18 cellular contexts compared by ENCODE assay signal in the genomic region with DNA sequence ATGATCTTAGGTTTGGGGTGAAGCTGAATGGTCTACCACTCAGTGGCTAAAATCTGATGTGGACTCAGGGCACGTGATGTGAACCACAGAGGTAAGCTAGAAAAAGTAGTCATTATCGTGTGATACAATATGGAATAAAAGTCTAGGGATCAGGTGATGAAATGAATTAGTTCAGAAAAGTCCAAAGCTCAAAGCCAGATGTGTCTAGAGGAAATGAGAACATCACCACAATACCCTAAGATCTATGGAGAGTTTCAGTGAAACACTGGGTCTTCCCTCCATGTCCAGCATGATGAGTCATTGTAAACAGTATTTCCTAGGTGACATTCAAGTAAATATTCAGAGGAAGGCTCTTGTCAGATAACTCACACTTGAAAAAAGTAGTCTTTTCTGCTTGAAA.
A peak's percentile ranks its signal among the peaks of the same experiment; 100 is the strongest.
DNase-seq lines count a peak whose midpoint lies in the region; ATAC-seq and TF ChIP-seq lines count a peak whose summit lies in the region.
"Had no signal": no experiment of that assay in that cellular context is flagged by ENCODE, and none has a peak within 500 bp of the region (broad histone marks: within the 10 kb centered on the region; RNA-seq: fewer than 3 reads in every experiment).

No MANE protein-coding gene starts in this region.

- no peaks in the 10 kb centered on the region for H3K9me3 Mint-ChIP-seq in activated T-helper 2 cell treated with anti-CD3 and anti-CD28 coated beads, Interferon-gamma antibody, Interleukin-2, Interleukin-4, amounts not matched to agents 10 μg/mL and 5 μg/mL and 100 μg/mL, durations not matched to agents 14 hours and 24 hours and 36 hours
- peaks cover 5% of the 10 kb centered on the region for H3K9me3 Mint-ChIP-seq in osteocyte (ENCODE audit: unreplicated experiment)
- H3K9me3 Mint-ChIP-seq: activated CD4-positive, alpha-beta memory T cell treated with anti-CD3 and anti-CD28 coated beads for 36 hours; IgD-negative memory B cell; nephron had no signal

- H3K4me1 Mint-ChIP-seq in activated T-helper 2 cell treated with anti-CD3 and anti-CD28 coated beads, Interferon-gamma antibody, Interleukin-2, Interleukin-4, amounts not matched to agents 10 μg/mL and 5 μg/mL and 100 μg/mL, durations not matched to agents 14 hours and 24 hours and 36 hours (ENCODE audit: low read depth), result no peaks in the 10 kb centered on the region
- peaks cover 11% of the 10 kb centered on the region for H3K4me1 Mint-ChIP-seq in osteocyte (ENCODE audit: unreplicated experiment)
- no peaks in the 10 kb centered on the region for H3K4me1 Mint-ChIP-seq in T-helper 17 cell

- intact Hi-C loops in activated T-helper 2 cell treated with anti-CD3 and anti-CD28 coated beads, Interferon-gamma antibody, Interleukin-2, Interleukin-4, amounts not matched to agents 10 μg/mL and 5 μg/mL and 100 μg/mL, durations not matched to agents 14 hours and 24 hours and 36 hours (cut with micrococcal nuclease), result no loop called here

- no peaks in the 10 kb centered on the region for H3K36me3 Mint-ChIP-seq in activated T-helper 2 cell treated with anti-CD3 and anti-CD28 coated beads, Interferon-gamma antibody, Interleukin-2, Interleukin-4, amounts not matched to agents 10 μg/mL and 5 μg/mL and 100 μg/mL, durations not matched to agents 14 hours and 24 hours and 36 hours (ENCODE audit: low read depth)
- H3K36me3 Mint-ChIP-seq in osteocyte (ENCODE audit: unreplicated experiment) (no peaks in the 10 kb centered on the region), T-helper 17 cell (ENCODE audit: low read depth) (no peaks in the 10 kb centered on the region)
- H3K36me3 Mint-ChIP-seq: activated CD4-positive, alpha-beta memory T cell treated with anti-CD3 and anti-CD28 coated beads for 36 hours; IgD-negative memory B cell had no signal

- H3K27ac Mint-ChIP-seq in activated T-helper 2 cell treated with anti-CD3 and anti-CD28 coated beads, Interferon-gamma antibody, Interleukin-2, Interleukin-4, amounts not matched to agents 10 μg/mL and 5 μg/mL and 100 μg/mL, durations not matched to agents 14 hours and 24 hours and 36 hours, result no peak overlapping the region
- H3K27ac Mint-ChIP-seq in osteocyte (ENCODE audit: unreplicated experiment) (no peak overlapping the region), T-helper 17 cell (no peak overlapping the region)
- H3K27ac Mint-ChIP-seq: activated CD4-positive, alpha-beta memory T cell treated with anti-CD3 and anti-CD28 coated beads for 36 hours; nephron had no signal

- TF ChIP-seq CTCF in cardiac fibroblast (IDR thresholded peaks at IDR 0.05; ENCODE audit: low read depth, low read length), result no peak
- no peak for TF ChIP-seq CTCF in osteocyte (IDR thresholded peaks at IDR 0.05)

- no peak overlapping the region for H3K4me3 ChIP-seq in cardiac fibroblast (replicated peaks in 1 of 2; ENCODE audit: low read depth in 2 of 2, low read length in 2 of 2)
- H3K4me3 ChIP-seq: GM12878, suprapubic skin had no signal

- DNase-seq in LHCN-M2 (ENCODE audit: low read depth) (peak; percentile 61), cardiac fibroblast (ENCODE audit: low read depth in 2 of 2) (peak; percentile 55 to 80), non-pigmented ciliary epithelial cell (ENCODE audit: low read depth) (peak; percentile 31), D341Med (ENCODE audit: low spot score) (no peak), osteocyte (ENCODE audit: extremely low spot score, unreplicated experiment) (no peak), T-helper 17 cell (no peak)
- DNase-seq in activated T-helper 2 cell treated with anti-CD3 and anti-CD28 coated beads, Interferon-gamma antibody, Interleukin-2, Interleukin-4, amounts not matched to agents 10 μg/mL and 5 μg/mL and 100 μg/mL, durations not matched to agents 14 hours and 24 hours and 36 hours (ENCODE audit: low spot score), result no peak
- DNase-seq: activated CD4-positive, alpha-beta memory T cell treated with anti-CD3 and anti-CD28 coated beads for 36 hours; amniotic stem cell; C1 segment of cervical spinal cord; NCI-H1105 treated with DMSO at 0.1 percent for 48 hours; SIG-M5; stimulated activated CD4-positive, alpha-beta T cell treated with anti-CD3 and anti-CD28 coated beads, Interleukin-1b, Interleukin-23, amount 100 ng/mL, for 48 hours had no signal

- H3K27me3 Mint-ChIP-seq in activated T-helper 2 cell treated with anti-CD3 and anti-CD28 coated beads, Interferon-gamma antibody, Interleukin-2, Interleukin-4, amounts not matched to agents 10 μg/mL and 5 μg/mL and 100 μg/mL, durations not matched to agents 14 hours and 24 hours and 36 hours (ENCODE audit: low read depth), result no peaks in the 10 kb centered on the region
- H3K27me3 Mint-ChIP-seq in osteocyte (ENCODE audit: unreplicated experiment) (no peaks in the 10 kb centered on the region), T-helper 17 cell (no peaks in the 10 kb centered on the region)
- H3K27me3 Mint-ChIP-seq: activated CD4-positive, alpha-beta memory T cell treated with anti-CD3 and anti-CD28 coated beads for 36 hours had no signal

- no peaks in the 10 kb centered on the region for H3K9me3 ChIP-seq in T-helper 17 cell (ENCODE audit: control insufficient read depth, low read length, poor library complexity, severe bottlenecking)
- H3K9me3 ChIP-seq: suprapubic skin had no signal

- H3K4me3 Mint-ChIP-seq in activated T-helper 2 cell treated with anti-CD3 and anti-CD28 coated beads, Interferon-gamma antibody, Interleukin-2, Interleukin-4, amounts not matched to agents 10 μg/mL and 5 μg/mL and 100 μg/mL, durations not matched to agents 14 hours and 24 hours and 36 hours (ENCODE audit: low read depth), result no peak overlapping the region
- H3K4me3 Mint-ChIP-seq in osteocyte (ENCODE audit: unreplicated experiment), result no peak overlapping the region
- no peak overlapping the region for H3K4me3 Mint-ChIP-seq in T-helper 17 cell
- H3K4me3 Mint-ChIP-seq: activated CD4-positive, alpha-beta memory T cell treated with anti-CD3 and anti-CD28 coated beads for 36 hours; IgD-negative memory B cell; nephron had no signal

- ATAC-seq in GM21619 (IDR thresholded peaks at IDR 0.05; ENCODE audit: unreplicated experiment), result peak; percentile 31
- ATAC-seq in T-helper 17 cell, result no peak

Comparison
In these comparisons a context has a peak if more than half of its experiments do, and no peak if none do; other contexts are left out.
1. DNase-seq: peak in LHCN-M2 (single experiment), cardiac fibroblast (2 of 2) and non-pigmented ciliary epithelial cell (single experiment); none in activated T-helper 2 cell treated with anti-CD3 and anti-CD28 coated beads, Interferon-gamma antibody, Interleukin-2, Interleukin-4, amounts not matched to agents 10 μg/mL and 5 μg/mL and 100 μg/mL, durations not matched to agents 14 hours and 24 hours and 36 hours (single experiment), D341Med (single experiment), osteocyte (single experiment) and T-helper 17 cell (0 of 3).